Comparison of ENCODE assay signal across 30 cellular contexts in genomic region chr18:67966224-67966623, GRCh38.
"Had no signal": no experiment of that assay in that cellular context is flagged by ENCODE, and none has a peak within 500 bp of the region (broad histone marks: within the 10 kb centered on the region; RNA-seq: fewer than 3 reads in every experiment).

No MANE protein-coding gene starts in this region.

- H3K4me3 ChIP-seq: ascending aorta, breast epithelium, cardiac muscle cell, colonic mucosa had no signal

- FAIRE-seq: endometrium, endothelial cell of umbilical vein, frontal cortex had no signal

- ATAC-seq: activated CD4-positive, alpha-beta T cell treated with anti-CD3 and anti-CD28 coated beads for 36 hours; activated CD8-positive, alpha-beta memory T cell treated with anti-CD3 and anti-CD28 coated beads, Interleukin-2, amount 10 ng/mL, durations not matched to agents 7 days and 5 days; activated CD8-positive, alpha-beta T cell treated with anti-CD3 and anti-CD28 coated beads, Interleukin-2, amount 10 ng/mL, durations not matched to agents 7 days and 5 days; activated naive CD4-positive, alpha-beta T cell treated with anti-CD3 and anti-CD28 coated beads, Interleukin-2, amount 50 U/mL, for 72 hours had no signal

- H3K27ac ChIP-seq: ascending aorta, breast epithelium, cardiac muscle cell, colonic mucosa, epithelial cell of prostate had no signal

- DNase-seq: activated CD4-positive, alpha-beta memory T cell treated with anti-CD3 and anti-CD28 coated beads for 36 hours; activated CD4-positive, alpha-beta T cell treated with anti-CD3 and anti-CD28 coated beads for 36 hours; activated CD4-positive, alpha-beta T cell treated with anti-CD3 and anti-CD28 coated beads, Interleukin-2, amount 10 ng/mL, durations not matched to agents 24 days and 14 days; activated CD4-positive, CD25-positive, alpha-beta regulatory T cell; activated CD4-positive, CD25-positive, alpha-beta regulatory T cell treated with anti-CD3 and anti-CD28 coated beads, Interleukin-2, amount 50 U/mL, for 72 hours; activated CD8-positive, alpha-beta memory T cell treated with anti-CD3 and anti-CD28 coated beads, Interleukin-2, amount 10 ng/mL, durations not matched to agents 7 days and 5 days; activated CD8-positive, alpha-beta memory T cell treated with anti-CD3 and anti-CD28 coated beads, Interleukin-2, amount 50 U/mL, for 48 hours; activated CD8-positive, alpha-beta T cell treated with anti-CD3 and anti-CD28 coated beads, Interleukin-2, amount 10 ng/mL, durations not matched to agents 7 days and 5 days; activated gamma-delta T cell; activated naive CD4-positive, alpha-beta T cell; activated naive CD4-positive, alpha-beta T cell treated with anti-CD3 and anti-CD28 coated beads, Interleukin-2, amount 10 ng/mL, durations not matched to agents 7 days and 5 days; activated naive CD8-positive, alpha-beta T cell treated with anti-CD3 and anti-CD28 coated beads, Interleukin-2, amount 10 ng/mL, durations not matched to agents 7 days and 5 days; activated T-cell treated with anti-CD3 and anti-CD28 coated beads for 4 hours; activated T-cell treated with anti-CD3 and anti-CD28 coated beads, Interleukin-2, amount 50 U/mL, for 24 hours; activated T-cell treated with anti-CD3 and anti-CD28 coated beads, Interleukin-2, amount 50 U/mL, for 72 hours; central memory CD4-positive, alpha-beta T cell; cerebellar nuclear complex; colonic mucosa; effector CD8-positive, alpha-beta T cell; foreskin fibroblast; head of caudate nucleus; T-helper 2 cell had no signal

- H3K36me3 ChIP-seq: ascending aorta, breast epithelium, cardiac muscle cell, colonic mucosa had no signal

- H3K27me3 ChIP-seq: ascending aorta, breast epithelium, cardiac muscle cell, colonic mucosa had no signal

- H3K9me3 ChIP-seq: ascending aorta, breast epithelium, colonic mucosa had no signal

- H3K4me1 ChIP-seq: ascending aorta, breast epithelium, colonic mucosa had no signal
